ENCODE assay signal across 1 cellular context in genomic region chr4:53364624-53365023, GRCh38.
A peak's percentile ranks its signal among the peaks of the same experiment; 100 is the strongest.
TF ChIP-seq lines count a peak whose summit lies in the region.

No MANE protein-coding gene starts in this region.

TF ChIP-seq in HepG2, 621 proteins besides CTCF, POLR2A, EP300 and RAD21:
- TF ChIP-seq MAFF (IDR thresholded peaks at IDR 0.05; ENCODE audit: low read depth, low read length) (peak; percentile 74), MAFK (conservative IDR thresholded peaks at IDR 0.05 in 1 of 2, IDR thresholded peaks at IDR 0.05 in 1 of 2; ENCODE audit: low read length in 2 of 2) (peak; percentile 75 to 80), MED8 (CRISPR knock-in tag; IDR thresholded peaks at IDR 0.05; ENCODE audit: insufficient replicate concordance) (no peak), TBP (CRISPR knock-in tag; IDR thresholded peaks at IDR 0.05) (no peak)
